Comparison of ENCODE assay signal across 1 cellular context in the genomic region with DNA sequence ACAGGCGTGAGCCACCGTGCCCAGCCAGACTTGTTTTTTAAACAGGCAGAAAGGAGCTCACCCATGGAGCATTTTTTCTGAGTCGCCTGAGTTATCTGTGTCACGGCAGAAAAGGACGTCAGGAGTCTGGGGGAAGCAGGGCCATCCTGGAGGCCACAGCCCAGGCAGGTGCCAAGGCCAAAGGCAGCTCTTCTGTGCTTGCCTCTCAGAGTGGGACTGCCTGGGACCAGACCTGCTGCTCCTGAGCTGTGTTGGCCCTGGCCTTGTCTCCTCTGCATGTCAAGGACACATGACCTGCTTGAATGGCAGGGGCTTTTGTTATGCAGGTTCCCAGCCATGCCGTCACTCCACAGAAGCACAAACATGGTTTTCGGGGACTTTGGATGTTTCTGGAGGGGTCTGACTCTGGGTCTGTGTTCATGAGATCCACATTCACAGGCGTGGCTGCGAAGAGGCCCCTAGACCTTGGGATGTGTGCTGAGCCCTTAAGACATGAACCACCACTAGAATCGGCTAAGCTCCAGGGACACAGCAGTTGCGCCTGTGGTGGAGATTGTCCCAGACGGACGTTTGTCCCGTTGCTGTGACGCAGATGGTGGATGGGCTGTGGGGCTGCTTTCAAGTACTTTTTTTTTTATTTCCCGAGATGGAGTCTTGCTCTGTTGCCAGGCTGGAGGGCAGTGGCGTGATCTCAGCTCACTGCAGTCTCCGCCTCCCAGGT.
TF ChIP-seq lines count a peak whose summit lies in the region.

No MANE protein-coding gene starts in this region.

TF ChIP-seq in HepG2, 621 proteins besides CTCF, POLR2A, EP300 and RAD21 (continued from another document and continues in another):
- TF ChIP-seq, protein P1, sequence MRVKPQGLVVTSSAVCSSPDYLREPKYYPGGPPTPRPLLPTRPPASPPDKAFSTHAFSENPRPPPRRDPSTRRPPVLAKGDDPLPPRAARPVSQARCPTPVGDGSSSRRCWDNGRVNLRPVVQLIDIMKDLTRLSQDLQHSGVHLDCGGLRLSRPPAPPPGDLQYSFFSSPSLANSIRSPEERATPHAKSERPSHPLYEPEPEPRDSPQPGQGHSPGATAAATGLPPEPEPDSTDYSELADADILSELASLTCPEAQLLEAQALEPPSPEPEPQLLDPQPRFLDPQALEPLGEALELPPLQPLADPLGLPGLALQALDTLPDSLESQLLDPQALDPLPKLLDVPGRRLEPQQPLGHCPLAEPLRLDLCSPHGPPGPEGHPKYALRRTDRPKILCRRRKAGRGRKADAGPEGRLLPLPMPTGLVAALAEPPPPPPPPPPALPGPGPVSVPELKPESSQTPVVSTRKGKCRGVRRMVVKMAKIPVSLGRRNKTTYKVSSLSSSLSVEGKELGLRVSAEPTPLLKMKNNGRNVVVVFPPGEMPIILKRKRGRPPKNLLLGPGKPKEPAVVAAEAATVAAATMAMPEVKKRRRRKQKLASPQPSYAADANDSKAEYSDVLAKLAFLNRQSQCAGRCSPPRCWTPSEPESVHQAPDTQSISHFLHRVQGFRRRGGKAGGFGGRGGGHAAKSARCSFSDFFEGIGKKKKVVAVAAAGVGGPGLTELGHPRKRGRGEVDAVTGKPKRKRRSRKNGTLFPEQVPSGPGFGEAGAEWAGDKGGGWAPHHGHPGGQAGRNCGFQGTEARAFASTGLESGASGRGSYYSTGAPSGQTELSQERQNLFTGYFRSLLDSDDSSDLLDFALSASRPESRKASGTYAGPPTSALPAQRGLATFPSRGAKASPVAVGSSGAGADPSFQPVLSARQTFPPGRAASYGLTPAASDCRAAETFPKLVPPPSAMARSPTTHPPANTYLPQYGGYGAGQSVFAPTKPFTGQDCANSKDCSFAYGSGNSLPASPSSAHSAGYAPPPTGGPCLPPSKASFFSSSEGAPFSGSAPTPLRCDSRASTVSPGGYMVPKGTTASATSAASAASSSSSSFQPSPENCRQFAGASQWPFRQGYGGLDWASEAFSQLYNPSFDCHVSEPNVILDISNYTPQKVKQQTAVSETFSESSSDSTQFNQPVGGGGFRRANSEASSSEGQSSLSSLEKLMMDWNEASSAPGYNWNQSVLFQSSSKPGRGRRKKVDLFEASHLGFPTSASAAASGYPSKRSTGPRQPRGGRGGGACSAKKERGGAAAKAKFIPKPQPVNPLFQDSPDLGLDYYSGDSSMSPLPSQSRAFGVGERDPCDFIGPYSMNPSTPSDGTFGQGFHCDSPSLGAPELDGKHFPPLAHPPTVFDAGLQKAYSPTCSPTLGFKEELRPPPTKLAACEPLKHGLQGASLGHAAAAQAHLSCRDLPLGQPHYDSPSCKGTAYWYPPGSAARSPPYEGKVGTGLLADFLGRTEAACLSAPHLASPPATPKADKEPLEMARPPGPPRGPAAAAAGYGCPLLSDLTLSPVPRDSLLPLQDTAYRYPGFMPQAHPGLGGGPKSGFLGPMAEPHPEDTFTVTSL (CRISPR knock-in tag; IDR thresholded peaks at IDR 0.05; ENCODE audit: borderline replicate concordance), result no peak
- TF ChIP-seq ATF3 (CRISPR knock-in tag; IDR thresholded peaks at IDR 0.05) (peak; percentile 30; the same call in 1 of the 2 replicates), ZNF350 (CRISPR knock-in tag; IDR thresholded peaks at IDR 0.05; ENCODE audit: borderline replicate concordance, low read depth) (0 out of 2 replicates have a peak, but pooled peaks have one; percentile 38), TAF1 (CRISPR knock-in tag; IDR thresholded peaks at IDR 0.05) (peak; percentile 40; the same call in 1 of the 2 replicates), ESRRA (CRISPR knock-in tag; IDR thresholded peaks at IDR 0.05; ENCODE audit: low read depth) (peak; percentile 90), DRAP1 (CRISPR knock-in tag; IDR thresholded peaks at IDR 0.05) (0 out of 2 replicates have a peak, but pooled peaks have one; percentile 18), SOX5 (CRISPR knock-in tag; IDR thresholded peaks at IDR 0.05; ENCODE audit: borderline replicate concordance) (peak; percentile 50; the same call in 1 of the 2 replicates), ZNF709 (CRISPR knock-in tag; IDR thresholded peaks at IDR 0.05) (no peak), ARID5B (CRISPR knock-in tag; IDR thresholded peaks at IDR 0.05) (peak; percentile 73), SP140L (CRISPR knock-in tag; IDR thresholded peaks at IDR 0.05; ENCODE audit: borderline replicate concordance) (no peak), ZNF780A (CRISPR knock-in tag; IDR thresholded peaks at IDR 0.05) (no peak), SALL1 (CRISPR knock-in tag; IDR thresholded peaks at IDR 0.05) (peak; percentile 80), MLLT10 (CRISPR knock-in tag; IDR thresholded peaks at IDR 0.05) (no peak), PPARG (CRISPR knock-in tag; conservative IDR thresholded peaks at IDR 0.05) (no peak), IRX3 (CRISPR knock-in tag; IDR thresholded peaks at IDR 0.05; ENCODE audit: borderline replicate concordance, low read depth) (no peak), POLR2G (IDR thresholded peaks at IDR 0.05; ENCODE audit: low read depth, low read length) (no peak; the same call in 1 of the 2 replicates), ZNF619 (CRISPR knock-in tag; IDR thresholded peaks at IDR 0.05) (peak; percentile 80; the same call in 1 of the 2 replicates), ZNF768 (CRISPR knock-in tag; IDR thresholded peaks at IDR 0.05) (peak; percentile 38; the same call in 1 of the 2 replicates), ZNF784 (CRISPR knock-in tag; IDR thresholded peaks at IDR 0.05; ENCODE audit: borderline replicate concordance) (no peak), ZNF839 (CRISPR knock-in tag; IDR thresholded peaks at IDR 0.05; ENCODE audit: borderline replicate concordance) (no peak), DMTF1 (CRISPR knock-in tag; IDR thresholded peaks at IDR 0.05) (no peak), SRSF9 (IDR thresholded peaks at IDR 0.05; ENCODE audit: borderline replicate concordance, insufficient read depth, low read depth, low read length, poor library complexity, severe bottlenecking) (no peak), NCOA1 (CRISPR knock-in tag; IDR thresholded peaks at IDR 0.05) (no peak), ARNTL (CRISPR knock-in tag; IDR thresholded peaks at IDR 0.05) (0 out of 2 replicates have a peak, but pooled peaks have one; percentile 21), JUN (CRISPR knock-in tag; IDR thresholded peaks at IDR 0.05) (no peak), CHD4 (IDR thresholded peaks at IDR 0.05; ENCODE audit: borderline replicate concordance, low read length) (no peak), ZNF296 (CRISPR knock-in tag; conservative IDR thresholded peaks at IDR 0.05) (no peak)
- TF ChIP-seq, protein P2, sequence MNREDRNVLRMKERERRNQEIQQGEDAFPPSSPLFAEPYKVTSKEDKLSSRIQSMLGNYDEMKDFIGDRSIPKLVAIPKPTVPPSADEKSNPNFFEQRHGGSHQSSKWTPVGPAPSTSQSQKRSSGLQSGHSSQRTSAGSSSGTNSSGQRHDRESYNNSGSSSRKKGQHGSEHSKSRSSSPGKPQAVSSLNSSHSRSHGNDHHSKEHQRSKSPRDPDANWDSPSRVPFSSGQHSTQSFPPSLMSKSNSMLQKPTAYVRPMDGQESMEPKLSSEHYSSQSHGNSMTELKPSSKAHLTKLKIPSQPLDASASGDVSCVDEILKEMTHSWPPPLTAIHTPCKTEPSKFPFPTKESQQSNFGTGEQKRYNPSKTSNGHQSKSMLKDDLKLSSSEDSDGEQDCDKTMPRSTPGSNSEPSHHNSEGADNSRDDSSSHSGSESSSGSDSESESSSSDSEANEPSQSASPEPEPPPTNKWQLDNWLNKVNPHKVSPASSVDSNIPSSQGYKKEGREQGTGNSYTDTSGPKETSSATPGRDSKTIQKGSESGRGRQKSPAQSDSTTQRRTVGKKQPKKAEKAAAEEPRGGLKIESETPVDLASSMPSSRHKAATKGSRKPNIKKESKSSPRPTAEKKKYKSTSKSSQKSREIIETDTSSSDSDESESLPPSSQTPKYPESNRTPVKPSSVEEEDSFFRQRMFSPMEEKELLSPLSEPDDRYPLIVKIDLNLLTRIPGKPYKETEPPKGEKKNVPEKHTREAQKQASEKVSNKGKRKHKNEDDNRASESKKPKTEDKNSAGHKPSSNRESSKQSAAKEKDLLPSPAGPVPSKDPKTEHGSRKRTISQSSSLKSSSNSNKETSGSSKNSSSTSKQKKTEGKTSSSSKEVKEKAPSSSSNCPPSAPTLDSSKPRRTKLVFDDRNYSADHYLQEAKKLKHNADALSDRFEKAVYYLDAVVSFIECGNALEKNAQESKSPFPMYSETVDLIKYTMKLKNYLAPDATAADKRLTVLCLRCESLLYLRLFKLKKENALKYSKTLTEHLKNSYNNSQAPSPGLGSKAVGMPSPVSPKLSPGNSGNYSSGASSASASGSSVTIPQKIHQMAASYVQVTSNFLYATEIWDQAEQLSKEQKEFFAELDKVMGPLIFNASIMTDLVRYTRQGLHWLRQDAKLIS (CRISPR knock-in tag; IDR thresholded peaks at IDR 0.05), result no peak
